Comparison of ENCODE assay signal across 9 cellular contexts in genomic region chr20:63653041-63653973, GRCh38. TPM values are rescaled to one million over a fixed set of nuclear protein-coding genes. Genes with fewer than 3 reads are reported as not detected.
DNase-seq lines count a peak whose midpoint lies in the region; ATAC-seq, FAIRE-seq and TF ChIP-seq lines count a peak whose summit lies in the region.
"Had no signal": no experiment of that assay in that cellular context is flagged by ENCODE, and none has a peak within 500 bp of the region (broad histone marks: within the 10 kb centered on the region; RNA-seq: fewer than 3 reads in every experiment).

STMN3 (minus strand) TSS chr20:63653424; CDS start chr20:63653345, 79 bp downstream.

- H3K27me3 ChIP-seq in astrocyte (ENCODE audit: insufficient read depth, low read length) = no peaks in the 10 kb centered on the region
- H3K27me3 ChIP-seq in pancreas = no peaks in the 10 kb centered on the region

- H3K9ac ChIP-seq in astrocyte (ENCODE audit: low read length) = peak within 1 kb of the TSS; percentile 57

- FAIRE-seq in astrocyte (lab: Jason Lieb, UNC) (no peak), pancreas (lab: Jason Lieb, UNC) (no peak)
- FAIRE-seq: islet of Langerhans had no signal

- H3K4me2 ChIP-seq in astrocyte (ENCODE audit: low read length) = peak within 1 kb of the TSS; percentile 91

- peaks cover 3% of the 10 kb centered on the region for H3K9me3 Mint-ChIP-seq in astrocyte (ENCODE audit: unreplicated experiment)

- peaks cover 20% of the 10 kb centered on the region for H4K20me1 ChIP-seq in astrocyte (ENCODE audit: insufficient read depth, low read length)

- no peak within 1 kb of the TSS for H3K27ac Mint-ChIP-seq in astrocyte (ENCODE audit: unreplicated experiment)

- peaks cover 19% of the 10 kb centered on the region for H3K4me1 ChIP-seq in astrocyte (ENCODE audit: insufficient read depth, low read length)
- peaks cover 0 to 12% (median 0%) of the 10 kb centered on the region in 3 donors for H3K4me1 ChIP-seq in pancreas

- peak; percentile 77 for DNase-seq in GF-D8 (lab: John Stamatoyannopoulos, UW)
- peak; percentile 79 for DNase-seq in NCI-H1694 (lab: John Stamatoyannopoulos, UW)
- DNase-seq in astrocyte (ENCODE audit: low read depth) = peak; percentile 92
- DNase-seq in left ventricle myocardium superior = peak; percentile 92
- DNase-seq in pancreas = peak; percentile 86 to 96 (median 90)
- peak; percentile 90 for DNase-seq in ureter (ENCODE audit: low spot score)

- peaks cover 5% of the 10 kb centered on the region for H3K4me1 Mint-ChIP-seq in astrocyte (ENCODE audit: low read depth, unreplicated experiment)

- intact Hi-C loops in T-helper 2 cell treated with Interferon-gamma antibody and Interleukin-4, amounts not matched to agents 100 ng/mL and 5 ng/mL, for 36 hours (cut with micrococcal nuclease) = loop anchor here (5.0 to 10.0 kb wide), 4 partner anchors 71 to 411 kb away; partner anchors contain the start of genes ABHD16B, SAMD10, TCEA2 and TPD52L2
- intact Hi-C loops in left ventricle myocardium superior (cut with micrococcal nuclease) = no loop called here
- intact Hi-C loops in pancreas (cut with DNase I) = no loop called here

- no peak within 1 kb of the TSS for H3K27ac ChIP-seq in astrocyte (ENCODE audit: low read depth, low read length)
- H3K27ac ChIP-seq in pancreas = no peak within 1 kb of the TSS

- H3K4me3 ChIP-seq in astrocyte (ENCODE audit: insufficient read depth, low read depth, low read length) (peak within 1 kb of the TSS; percentile 56), pancreas (peak within 1 kb of the TSS; percentile 44 to 67 (median 52))

- no peaks in the 10 kb centered on the region for H3K36me3 ChIP-seq in astrocyte (ENCODE audit: insufficient read depth, low read length)
- H3K36me3 ChIP-seq in pancreas = no peaks in the 10 kb centered on the region

- peak within 1 kb of the TSS; percentile 77 for H3K4me3 Mint-ChIP-seq in astrocyte (ENCODE audit: unreplicated experiment)

- H3K79me2 ChIP-seq in astrocyte (ENCODE audit: insufficient read depth, low read length) = peaks cover 6% of the 10 kb centered on the region

- H2AFZ ChIP-seq in astrocyte (ENCODE audit: low read depth, low read length) = peak within 1 kb of the TSS; percentile 73

- peaks cover 6% of the 10 kb centered on the region for H3K27me3 Mint-ChIP-seq in astrocyte (ENCODE audit: low read depth, unreplicated experiment)

- no peaks in the 10 kb centered on the region for H3K9me3 ChIP-seq in astrocyte (ENCODE audit: insufficient read depth, low read depth, low read length)
- H3K9me3 ChIP-seq in pancreas = no peaks in the 10 kb centered on the region

- WGBS in pancreas, 2 donors = 1 to 2% methylated on average over 37 to 66 of the region's 73 CpGs

- TF ChIP-seq CTCF in astrocyte (IDR thresholded peaks at IDR 0.05; ENCODE audit: insufficient read depth, low read depth, low read length) (no peak), pancreas (IDR thresholded peaks at IDR 0.05) (no peak)

- H3K36me3 Mint-ChIP-seq in astrocyte (ENCODE audit: low read depth, unreplicated experiment) = no peaks in the 10 kb centered on the region

- ATAC-seq in left ventricle myocardium superior (peak; percentile 77), pancreas (peak; percentile 74 to 82 (median 80)), HG03439 (IDR thresholded peaks at IDR 0.05; ENCODE audit: unreplicated experiment) (no peak)

RNA-seq across cellular contexts. Expression of gene STMN3, which starts in this region (rescaled TPM):
- 25.9 and 27.3 TPM in 2 replicates for total RNA-seq in T-helper 2 cell treated with Interferon-gamma antibody and Interleukin-4, amounts not matched to agents 100 ng/mL and 5 ng/mL, for 36 hours
- total RNA-seq in astrocyte (29.2 and 30.7 TPM in 2 replicates), left ventricle myocardium superior (5.5 TPM), pancreas (10 to 100 TPM in 2 of 6 donors, 1 to 10 TPM in 4; 4.4 to 13.1 (median 7.9) TPM), ureter (16.5 TPM)
- polyA plus RNA-seq in pancreas = 10 to 100 TPM; 17.4 to 37.8 TPM
